Comparison of ENCODE assay signal across 23 cellular contexts in genomic region chr18:22069916-22070315, GRCh38.
"Had no signal": no experiment of that assay in that cellular context is flagged by ENCODE, and none has a peak within 500 bp of the region (broad histone marks: within the 10 kb centered on the region; RNA-seq: fewer than 3 reads in every experiment).

No MANE protein-coding gene starts in this region.

- ATAC-seq: foreskin keratinocyte; gastroesophageal sphincter; heart left ventricle; left cardiac atrium; left lung; natural killer cell; psoas muscle; right cardiac atrium; stimulated activated naive B cell treated with anti-CD40 and anti-IgM and Interleukin-4, amounts not matched to agents 10 μg/mL and 1 μg/mL and 100 μg/mL, for 72 hours; upper lobe of right lung had no signal

- H3K27ac ChIP-seq: esophagus muscularis mucosa, foreskin keratinocyte, gastroesophageal sphincter, heart left ventricle, hepatocyte, left lung, neutrophil, psoas muscle, skin epidermis, spleen, thoracic aorta, tibial nerve, upper lobe of right lung, uterus had no signal

- DNase-seq: effector CD8-positive, alpha-beta T cell; foreskin keratinocyte; heart left ventricle; left cardiac atrium; left lung; mesenchymal stem cell; midbrain; natural killer cell; psoas muscle; spleen; stimulated activated naive B cell treated with anti-CD40 and anti-IgM and Interleukin-4, amounts not matched to agents 10 μg/mL and 1 μg/mL and 100 μg/mL, for 72 hours; upper lobe of right lung; uterus had no signal

- H3K79me2 ChIP-seq: hepatocyte had no signal

- H3K4me2 ChIP-seq: hepatocyte had no signal

- H3K9me3 ChIP-seq: esophagus muscularis mucosa, gastroesophageal sphincter, heart left ventricle, neutrophil, psoas muscle, spleen, thoracic aorta, tibial nerve, upper lobe of right lung, uterus had no signal

- H3K4me1 ChIP-seq: esophagus muscularis mucosa, foreskin keratinocyte, gastroesophageal sphincter, heart left ventricle, left lung, psoas muscle, spleen, tibial nerve, upper lobe of right lung, uterus had no signal

- H3K4me3 ChIP-seq: esophagus muscularis mucosa, gastroesophageal sphincter, heart left ventricle, hepatocyte, left lung, psoas muscle, skin epidermis, spleen, thoracic aorta, tibial nerve, upper lobe of right lung, uterus had no signal

- H3K36me3 ChIP-seq: esophagus muscularis mucosa, gastroesophageal sphincter, heart left ventricle, left lung, neutrophil, spleen, thoracic aorta, tibial nerve, upper lobe of right lung, uterus had no signal

- H2AFZ ChIP-seq: hepatocyte had no signal

- H3K27me3 ChIP-seq: esophagus muscularis mucosa, gastroesophageal sphincter, heart left ventricle, hepatocyte, left lung, neutrophil, spleen, tibial nerve, upper lobe of right lung, uterus had no signal

- FAIRE-seq: colon, endothelial cell of umbilical vein had no signal
